ENCODE assay signal across 8 cellular contexts in genomic region chr10:31031666-31032514, GRCh38. TPM values are rescaled to one million over a fixed set of nuclear protein-coding genes. Genes with fewer than 3 reads are reported as not detected.
DNase-seq lines count a peak whose midpoint lies in the region; ATAC-seq and TF ChIP-seq lines count a peak whose summit lies in the region.

Gene ZNF438 (minus strand): TSS chr10:31031865. CDS start chr10:30877034, 154,831 bp downstream.

- intact Hi-C loops in A673 (cut with micrococcal nuclease; ENCODE audit: unreplicated experiment) = no loop called here

- TF ChIP-seq CTCF in A673 (conservative IDR thresholded peaks at IDR 0.05; ENCODE audit: low read depth, low read length) = peak; percentile 47
- peak; percentile 45 for TF ChIP-seq CTCF in brain microvascular endothelial cell (IDR thresholded peaks at IDR 0.05; ENCODE audit: low read depth, low read length, missing control alignments)

- H3K9me3 ChIP-seq in A673 (ENCODE audit: low read depth, low read length, poor library complexity, severe bottlenecking) = no peaks in the 10 kb centered on the region
- no peaks in the 10 kb centered on the region for H3K9me3 ChIP-seq in iPS-18a (ENCODE audit: control insufficient read depth, low read depth, low read length)
- no peaks in the 10 kb centered on the region for H3K9me3 ChIP-seq in skeletal muscle satellite cell (replicated peaks; ENCODE audit: low read length)

- H3K27me3 ChIP-seq in A673 (replicated peaks; ENCODE audit: insufficient read depth, low read depth, low read length, poor library complexity) = no peaks in the 10 kb centered on the region
- H3K27me3 ChIP-seq in brain microvascular endothelial cell (replicated peaks) = no peaks in the 10 kb centered on the region
- H3K27me3 ChIP-seq in iPS-18a (ENCODE audit: control insufficient read depth, insufficient read depth, low read length) = peaks cover 26% of the 10 kb centered on the region
- no peaks in the 10 kb centered on the region for H3K27me3 ChIP-seq in skeletal muscle satellite cell (ENCODE audit: control insufficient read depth, insufficient read depth, low read length)

- H3K4me1 ChIP-seq in A673 (ENCODE audit: insufficient read depth, low read length, poor library complexity, severe bottlenecking) (peaks cover 3% of the 10 kb centered on the region), iPS-18a (ENCODE audit: control insufficient read depth, low read depth, low read length) (peaks cover 51% of the 10 kb centered on the region), skeletal muscle satellite cell (ENCODE audit: control insufficient read depth, insufficient read depth, low read length) (peaks cover 61% of the 10 kb centered on the region)

- POLR2A ChIA-PET in A673 (lab: Charles Lee; ENCODE audit: low non-redundant PET) = interaction anchor here (0.5 kb wide), 1 partner anchor 162 kb away, joined by 4 read pairs; no protein-coding TSS in a partner anchor

- peak within 1 kb of the TSS; percentile 77 for H3K9ac ChIP-seq in iPS-18a (ENCODE audit: low read length)
- peak within 1 kb of the TSS; percentile 95 for H3K9ac ChIP-seq in skeletal muscle satellite cell (ENCODE audit: low read depth, low read length)

- in situ Hi-C loops in brain microvascular endothelial cell (cut with HindIII; ENCODE audit: low pct_ligation_motif_present, low sequenced_read_pairs) = no loop called here

- H3K36me3 ChIP-seq in A673 (ENCODE audit: insufficient read depth, low read length, poor library complexity, severe bottlenecking) (no peaks in the 10 kb centered on the region), brain microvascular endothelial cell (replicated peaks) (no peaks in the 10 kb centered on the region), iPS-18a (ENCODE audit: control insufficient read depth, low read depth, low read length) (no peaks in the 10 kb centered on the region), skeletal muscle satellite cell (ENCODE audit: insufficient read depth, low read length) (no peaks in the 10 kb centered on the region)

- H3K4me3 ChIP-seq in A673 (ENCODE audit: low read depth, low read length, poor library complexity, severe bottlenecking) (peak within 1 kb of the TSS; percentile 66), brain microvascular endothelial cell (ENCODE audit: low read depth, low read length) (peak within 1 kb of the TSS; percentile 69), iPS-18a (ENCODE audit: low read length) (peak within 1 kb of the TSS; percentile 91), skeletal muscle satellite cell (ENCODE audit: low read length) (peak within 1 kb of the TSS; percentile 74)

- peak; percentile 73 for TF ChIP-seq POLR2A in GM18526 (IDR thresholded peaks at IDR 0.05; ENCODE audit: extremely low read depth, insufficient read length)

- CTCF ChIA-PET in A673 (lab: Charles Lee) = interaction anchor here (0.6 to 0.9 kb wide), 2 partner anchors 12 to 299 kb away, joined by 3 to 5 read pairs; no protein-coding TSS in a partner anchor

- ATAC-seq in HG03064 (IDR thresholded peaks at IDR 0.05; ENCODE audit: low read depth, unreplicated experiment) = peak; percentile 86

- peak within 1 kb of the TSS; percentile 96 for H3K27ac ChIP-seq in A673 (ENCODE audit: low read depth, low read length, poor library complexity, severe bottlenecking)
- peak within 1 kb of the TSS; percentile 97 for H3K27ac ChIP-seq in brain microvascular endothelial cell
- peak within 1 kb of the TSS; percentile 67 for H3K27ac ChIP-seq in iPS-18a (ENCODE audit: low read length)

- peak within 1 kb of the TSS; percentile 95 for H3K4me2 ChIP-seq in skeletal muscle satellite cell (ENCODE audit: low read length)

- peak; percentile 94 for DNase-seq in A673 (ENCODE audit: low spot score)
- DNase-seq in NCI-H2107 treated with DMSO at 0.1 percent for 48 hours (lab: John Stamatoyannopoulos, UW; ENCODE audit: unreplicated experiment) = peak; percentile 64
- peak; percentile 97 for DNase-seq in UCSD-AML1 (lab: John Stamatoyannopoulos, UW; ENCODE audit: unreplicated experiment)
- DNase-seq in brain microvascular endothelial cell = peak; percentile 88

- BruUV-seq in A673 (replicated peaks; lab: Mats Ljungman, UMichigan) = no TSS peak

RNA-seq across cellular contexts. Expression of gene ZNF438, which starts in this region (rescaled TPM):
- total RNA-seq in A673 (2021) = 2.0 and 2.6 TPM in 2 replicates
- total RNA-seq in skeletal muscle satellite cell (2012; rRNA removed) = 4.8 and 6.1 TPM in 2 replicates

Comparison
In these comparisons a context has a peak if more than half of its experiments do, and no peak if none do; other contexts are left out.
1. Peak in every context shown above with its lines: DNase-seq, ATAC-seq, H3K4me3 ChIP-seq and H3K27ac ChIP-seq.